29 cellular contexts compared by ENCODE assay signal in genomic region chr10:72061930-72062329, GRCh38. TPM values are rescaled to one million over a fixed set of nuclear protein-coding genes. Genes with fewer than 3 reads are reported as not detected.
A peak's percentile ranks its signal among the peaks of the same experiment; 100 is the strongest.
DNase-seq lines count a peak whose midpoint lies in the region; ATAC-seq, FAIRE-seq and TF ChIP-seq lines count a peak whose summit lies in the region.
"Had no signal": no experiment of that assay in that cellular context is flagged by ENCODE, and none has a peak within 500 bp of the region (broad histone marks: within the 10 kb centered on the region; RNA-seq: fewer than 3 reads in every experiment).

No MANE protein-coding gene starts in this region.

- intact Hi-C loops in HepG2 (cut with micrococcal nuclease; ENCODE audit: unreplicated experiment) (no loop called here), right lobe of liver (cut with DNase I) (no loop called here)
- intact Hi-C loops in naive thymus-derived CD4-positive, alpha-beta T cell (cut with micrococcal nuclease), result loop anchor here in 1 of 2 donors (1.0 to 5.0 kb wide), 4 partner anchors 14 to 275 kb away; partner anchors contain the start of genes ANAPC16 and ASCC1

- H3K4me1 Mint-ChIP-seq in activated T-helper 17 cell treated with anti-CD3 and anti-CD28 coated beads, Interleukin-2, amount 50 U/mL, for 72 hours, result peaks cover 15% of the 10 kb centered on the region
- peaks cover 0 to 37% (median 24%) of the 10 kb centered on the region in 7 donors for H3K4me1 Mint-ChIP-seq in naive thymus-derived CD4-positive, alpha-beta T cell

- H3K4me1 ChIP-seq in HepG2 (ENCODE audit: insufficient read depth, low read length), result peaks cover 66% of the 10 kb centered on the region
- no peaks in the 10 kb centered on the region for H3K4me1 ChIP-seq in right lobe of liver
- no peaks in the 10 kb centered on the region for H3K4me1 ChIP-seq in naive thymus-derived CD4-positive, alpha-beta T cell (ENCODE audit: control insufficient read depth in 2 of 2, insufficient read depth in 2 of 2, low read length in 2 of 2)
- H3K4me1 ChIP-seq: HAP-1, Peyer's patch, thyroid gland had no signal

- no peak for ATAC-seq in HepG2
- no peak for ATAC-seq in right lobe of liver
- ATAC-seq in activated T-helper 17 cell treated with anti-CD3 and anti-CD28 coated beads, Interleukin-2, amount 50 U/mL, for 72 hours (replicated peaks), result no peak
- peak; percentile 4 for ATAC-seq in naive thymus-derived CD4-positive, alpha-beta T cell
- ATAC-seq: gastrocnemius medialis, left cardiac atrium had no signal

- no peaks in the 10 kb centered on the region for H3K27me3 Mint-ChIP-seq in activated T-helper 17 cell treated with anti-CD3 and anti-CD28 coated beads, Interleukin-2, amount 50 U/mL, for 72 hours
- no peaks in the 10 kb centered on the region for H3K27me3 Mint-ChIP-seq in naive thymus-derived CD4-positive, alpha-beta T cell

- no peak overlapping the region for H3K4me3 Mint-ChIP-seq in activated T-helper 17 cell treated with anti-CD3 and anti-CD28 coated beads, Interleukin-2, amount 50 U/mL, for 72 hours
- peak overlapping the region in 2 of 10 donors; percentile 5 to 66 for H3K4me3 Mint-ChIP-seq in naive thymus-derived CD4-positive, alpha-beta T cell
- H3K4me3 Mint-ChIP-seq: dendritic cell treated with granulocyte-macrophage colony-stimulating factor and Interleukin-4, amounts not matched to agents 40 ng/mL and 50 ng/mL, for 4 days; WTC11 had no signal

- H3K9me3 Mint-ChIP-seq in activated T-helper 17 cell treated with anti-CD3 and anti-CD28 coated beads, Interleukin-2, amount 50 U/mL, for 72 hours, result no peaks in the 10 kb centered on the region
- peaks cover 0 to 14% (median 0%) of the 10 kb centered on the region in 11 donors for H3K9me3 Mint-ChIP-seq in naive thymus-derived CD4-positive, alpha-beta T cell
- H3K9me3 Mint-ChIP-seq: dendritic cell treated with granulocyte-macrophage colony-stimulating factor and Interleukin-4, amounts not matched to agents 40 ng/mL and 50 ng/mL, for 4 days; WTC11 had no signal

- DNase-seq in HepG2 (ENCODE audit: low spot score), result no peak
- DNase-seq in right lobe of liver, result no peak
- no peak for DNase-seq in naive thymus-derived CD4-positive, alpha-beta T cell
- no peak for DNase-seq in stimulated activated CD4-positive, alpha-beta T cell treated with anti-CD3 and anti-CD28 coated beads, Interleukin-2, amount 100 ng/mL, for 24 hours
- DNase-seq in ACHN, result no peak
- DNase-seq in activated CD4-positive, alpha-beta T cell treated with anti-CD3 and anti-CD28 coated beads, Interleukin-2, amount 50 U/mL, for 1 hour, result no peak
- no peak for DNase-seq in COLO668 (lab: John Stamatoyannopoulos, UW; ENCODE audit: unreplicated experiment)
- DNase-seq: activated effector memory CD4-positive, alpha-beta T cell treated with Interleukin-2 at 50 U/mL for 16 hours; anterior cingulate cortex; C1 segment of cervical spinal cord; gastrocnemius medialis; hippocampal formation; KBM-7; MG63; NCI-H1417; NCI-H2081; NCI-H226; NCI-H69; nucleus accumbens; Peyer's patch; SHP77 treated with DMSO at 0.1 percent for 48 hours; stomach; thyroid gland had no signal

- H2AFZ ChIP-seq in HepG2 (ENCODE audit: low read length), result no peak overlapping the region

- H3K27ac ChIP-seq in HepG2 (ENCODE audit: extremely low read length, insufficient read depth, low read length) (no peak overlapping the region), right lobe of liver (no peak overlapping the region)
- no peak overlapping the region for H3K27ac ChIP-seq in naive thymus-derived CD4-positive, alpha-beta T cell (ENCODE audit: low read depth, low read length)
- H3K27ac ChIP-seq: gastrocnemius medialis, Peyer's patch, stomach, thyroid gland had no signal

- no peak for TF ChIP-seq RAD21 in HepG2 (CRISPR knock-in tag; IDR thresholded peaks at IDR 0.05)

- H3K27me3 ChIP-seq in HepG2 (ENCODE audit: control insufficient read depth in 1 of 2, insufficient read depth in 2 of 2, low read length in 2 of 2) (no peaks in the 10 kb centered on the region), right lobe of liver (no peaks in the 10 kb centered on the region)
- H3K27me3 ChIP-seq in naive thymus-derived CD4-positive, alpha-beta T cell (ENCODE audit: control insufficient read depth in 2 of 2, insufficient read depth in 2 of 2, low read length in 2 of 2), result no peaks in the 10 kb centered on the region
- H3K27me3 ChIP-seq: gastrocnemius medialis, MG63, Peyer's patch, stomach, thyroid gland had no signal

- H3K27ac Mint-ChIP-seq in activated T-helper 17 cell treated with anti-CD3 and anti-CD28 coated beads, Interleukin-2, amount 50 U/mL, for 72 hours, result peak overlapping the region; percentile 48
- peak overlapping the region in 8 of 9 donors; percentile 10 to 91 (median 60) for H3K27ac Mint-ChIP-seq in naive thymus-derived CD4-positive, alpha-beta T cell
- H3K27ac Mint-ChIP-seq: dendritic cell treated with granulocyte-macrophage colony-stimulating factor and Interleukin-4, amounts not matched to agents 40 ng/mL and 50 ng/mL, for 4 days; WTC11 had no signal

- BruUV-seq in HepG2 (replicated peaks; lab: Mats Ljungman, UMichigan), result no TSS peak

- TF ChIP-seq POLR2A in HepG2 (IDR thresholded peaks at IDR 0.05; ENCODE audit: insufficient read depth in 1 of 2, low read depth in 2 of 2, low read length in 2 of 2) (no peak), right lobe of liver (IDR thresholded peaks at IDR 0.05) (no peak)

- TF ChIP-seq EP300 in HepG2 (IDR thresholded peaks at IDR 0.05; ENCODE audit: low read depth in 2 of 2, low read length in 2 of 2) (no peak), HepG2 (CRISPR knock-in tag; IDR thresholded peaks at IDR 0.05; ENCODE audit: borderline replicate concordance) (no peak)

- H3K36me3 Mint-ChIP-seq in activated T-helper 17 cell treated with anti-CD3 and anti-CD28 coated beads, Interleukin-2, amount 50 U/mL, for 72 hours (ENCODE audit: low read depth), result peaks cover 58% of the 10 kb centered on the region
- peaks cover 4 to 32% (median 10%) of the 10 kb centered on the region in 5 donors for H3K36me3 Mint-ChIP-seq in naive thymus-derived CD4-positive, alpha-beta T cell
- H3K36me3 Mint-ChIP-seq: WTC11 had no signal

- in situ Hi-C loops in HepG2 (cut with HindIII; ENCODE audit: extremely low pct_ligation_motif_present, low pct_unique_long_range_greater_than_20kb) (no loop called here), ACHN (cut with HindIII; ENCODE audit: low pct_ligation_motif_present, low pct_unique_long_range_greater_than_20kb, low sequenced_read_pairs) (no loop called here)

- H3K9ac ChIP-seq in HepG2 (ENCODE audit: insufficient read depth, low read depth, low read length), result no peak overlapping the region

- no peak overlapping the region for H3K4me3 ChIP-seq in HepG2 (replicated peaks in 1 of 3; ENCODE audit: insufficient read depth in 1 of 3, low read depth in 2 of 3, low read length in 3 of 3)
- H3K4me3 ChIP-seq in right lobe of liver, result no peak overlapping the region
- H3K4me3 ChIP-seq in naive thymus-derived CD4-positive, alpha-beta T cell (ENCODE audit: low read length), result no peak overlapping the region
- H3K4me3 ChIP-seq: gastrocnemius medialis, HAP-1, MG63, Peyer's patch, stomach, thyroid gland had no signal

- CTCF ChIA-PET in HepG2 (lab: Yijun Ruan, JAX; ENCODE audit: low intra/inter-chr PET ratio, low total read pairs), result interaction anchor here (0.7 kb wide), 1 partner anchor 166 kb away, joined by 4 read pairs; no protein-coding TSS in a partner anchor
- CTCF ChIA-PET in naive thymus-derived CD4-positive, alpha-beta T cell (lab: Charles Lee), result interaction anchor here (0.9 to 3.4 kb wide), 5 partner anchors 8 to 160 kb away, joined by 3 to 16 read pairs (median 5); no protein-coding TSS in a partner anchor

- no peaks in the 10 kb centered on the region for H4K20me1 ChIP-seq in HepG2 (ENCODE audit: insufficient read depth, low read length)

- no peaks in the 10 kb centered on the region for H3K79me2 ChIP-seq in HepG2 (ENCODE audit: insufficient read depth, low read length)

- no peak for FAIRE-seq in HepG2 (lab: Jason Lieb, UNC)
- FAIRE-seq: GM18507 had no signal

- H3K36me3 ChIP-seq in HepG2 (replicated peaks in 1 of 2; ENCODE audit: control insufficient read depth in 1 of 2, insufficient read depth in 2 of 2, low read length in 2 of 2) (no peaks in the 10 kb centered on the region), right lobe of liver (no peaks in the 10 kb centered on the region)
- H3K36me3 ChIP-seq in naive thymus-derived CD4-positive, alpha-beta T cell (ENCODE audit: control insufficient read depth in 2 of 3, insufficient read depth in 3 of 3, low read length in 3 of 3), result peaks cover 18 to 57% (median 40%) of the 10 kb centered on the region in 3 experiments
- H3K36me3 ChIP-seq: gastrocnemius medialis, HAP-1, MG63, Peyer's patch, thyroid gland had no signal

- TF ChIP-seq CTCF in HepG2 (CRISPR knock-in tag; IDR thresholded peaks at IDR 0.05), result no peak
- no peak for TF ChIP-seq CTCF in right lobe of liver (IDR thresholded peaks at IDR 0.05)

- no peak overlapping the region for H3K4me2 ChIP-seq in HepG2 (ENCODE audit: low read depth, low read length)

- POLR2A ChIA-PET in HepG2 (lab: Yijun Ruan, JAX), result no interaction called here
- POLR2A ChIA-PET in naive thymus-derived CD4-positive, alpha-beta T cell (lab: Charles Lee), result interaction anchor here (0.5 to 3.0 kb wide), 5 partner anchors 13 to 122 kb away, joined by 3 to 9 read pairs (median 3); no protein-coding TSS in a partner anchor

- H3K9me3 ChIP-seq in HepG2 (ENCODE audit: low read length) (no peaks in the 10 kb centered on the region), right lobe of liver (no peaks in the 10 kb centered on the region)
- H3K9me3 ChIP-seq in naive thymus-derived CD4-positive, alpha-beta T cell (ENCODE audit: control insufficient read depth in 2 of 3, low read length in 3 of 3), result no peaks in the 10 kb centered on the region
- H3K9me3 ChIP-seq: gastrocnemius medialis, HAP-1, MG63, Peyer's patch, stomach, thyroid gland had no signal

- WGBS in HepG2 (ENCODE audit: low lambda C conversion rate), result 44% methylated on average over 6 of the region's 9 CpGs
- 57% methylated on average over 1 of the region's 9 CpGs for WGBS in right lobe of liver (ENCODE audit: insufficient coverage, low coverage, low lambda C conversion rate, missing lambda C conversion rate)

RNA-seq across cellular contexts. Expression of gene SPOCK2, which starts 26.4 kb away (rescaled TPM):
- total RNA-seq in HepG2 (2016; rRNA removed; fragmentation: Illumina TruSeq; extraction: Trizol), result 4.7 and 8.6 TPM in 2 replicates
- 1.9 and 2.3 TPM in 2 replicates for total RNA-seq in HepG2 (2016; cell fraction: cytosol; rRNA removed; fragmentation: Illumina TruSeq; extraction: Trizol; ENCODE audit: low read depth)
- total RNA-seq in HepG2 (2016; cell fraction: insoluble cytoplasmic fraction; rRNA removed; fragmentation: Illumina TruSeq; extraction: Trizol), result 5.6 and 7.5 TPM in 2 replicates
- 4.9 and 6.3 TPM in 2 replicates for total RNA-seq in HepG2 (2016; cell fraction: membrane; rRNA removed; fragmentation: Illumina TruSeq; extraction: Trizol)
- total RNA-seq in HepG2 (2016; cell fraction: nucleus; rRNA removed; fragmentation: Illumina TruSeq; extraction: Trizol), result 4.5 and 7.0 TPM in 2 replicates
- polyA plus RNA-seq in HepG2 (2011; rRNA removed), result 30.6 and 49.8 TPM in 2 replicates
- polyA plus RNA-seq in HepG2 (2011; cell fraction: cytosol; rRNA removed), result 36.8 and 39.8 TPM in 2 replicates
- polyA plus RNA-seq in HepG2 (2011; cell fraction: nucleus; rRNA removed), result 38.0 and 46.6 TPM in 2 replicates
- polyA plus RNA-seq in HepG2 (2012), result 3.4 and 5.3 TPM in 2 replicates
- 2.4 and 2.5 TPM in 2 replicates for polyA plus RNA-seq in HepG2 (2016; cell fraction: cytosol; fragmentation: Illumina TruSeq; extraction: Trizol; ENCODE audit: low read depth)
- polyA plus RNA-seq in HepG2 (2016; cell fraction: insoluble cytoplasmic fraction; fragmentation: Illumina TruSeq; extraction: Trizol; ENCODE audit: low read depth), result 4.6 and 4.7 TPM in 2 replicates
- 3.8 and 5.6 TPM in 2 replicates for polyA plus RNA-seq in HepG2 (2016; cell fraction: membrane; fragmentation: Illumina TruSeq; extraction: Trizol; ENCODE audit: low read depth)
- polyA plus RNA-seq in HepG2 (2016; cell fraction: nucleus; fragmentation: Illumina TruSeq; extraction: Trizol; ENCODE audit: insufficient read depth, low read depth), result 12.2 and 13.8 TPM in 2 replicates
- polyA minus RNA-seq in HepG2 (2011; rRNA and poly(A)+ RNA removed; ENCODE audit: low replicate concordance), result 2.5 and 69.1 TPM in 2 replicates
- polyA minus RNA-seq in HepG2 (2011; cell fraction: cytosol; rRNA and poly(A)+ RNA removed), result 20.4 and 35.1 TPM in 2 replicates
- 8.9 and 15.5 TPM in 2 replicates for polyA minus RNA-seq in HepG2 (2011; cell fraction: nucleus; rRNA and poly(A)+ RNA removed)
- total RNA-seq in right lobe of liver, result 1 to 10 TPM in 4 of 6 experiments, under 1 TPM in 2; 0.72 to 3.0 (median 1.2) TPM
- total RNA-seq in activated T-helper 17 cell treated with anti-CD3 and anti-CD28 coated beads, Interleukin-2, amount 50 U/mL, for 72 hours, result 100 to 1,000 TPM; 161 to 191 TPM
- 100 to 1,000 TPM; 312 to 543 (median 505) TPM for total RNA-seq in naive thymus-derived CD4-positive, alpha-beta T cell
- polyA plus RNA-seq in naive thymus-derived CD4-positive, alpha-beta T cell, result 100 to 1,000 TPM; 200 to 250 TPM

Comparison
In these comparisons a context has a peak if more than half of its experiments do, and no peak if none do; other contexts are left out.
1. RNA of gene SPOCK2, which starts 26.4 kb away (total RNA-seq): 312 to 543 TPM in naive thymus-derived CD4-positive, alpha-beta T cell and 161 to 191 TPM in activated T-helper 17 cell treated with anti-CD3 and anti-CD28 coated beads, Interleukin-2, amount 50 U/mL, for 72 hours; 1.9 to 8.6 TPM in HepG2 and 0.72 to 3.0 TPM in right lobe of liver; every median in the first group is over 10 times any median in the second.